In genomic region chr9:110700953-110701352, GRCh38 we compare ENCODE assay signal across 20 cellular contexts. TPM values are rescaled to one million over a fixed set of nuclear protein-coding genes. Genes with fewer than 3 reads are reported as not detected.
DNase-seq lines count a peak whose midpoint lies in the region; ATAC-seq and TF ChIP-seq lines count a peak whose summit lies in the region.
"Had no signal": no experiment of that assay in that cellular context is flagged by ENCODE, and none has a peak within 500 bp of the region (broad histone marks: within the 10 kb centered on the region; RNA-seq: fewer than 3 reads in every experiment).

No MANE protein-coding gene starts in this region.

- no peak for DNase-seq in GM23338 (ENCODE audit: low spot score)
- peak; percentile 42 for DNase-seq in RWPE1 (ENCODE audit: low spot score)
- DNase-seq in fibroblast of lung (ENCODE audit: low read depth in 2 of 2) = peak; percentile 49 to 69
- no peak for DNase-seq in thoracic aorta (ENCODE audit: low spot score)
- DNase-seq in NCI-H69 (lab: John Stamatoyannopoulos, UW) = no peak
- no peak for DNase-seq in MM.1S
- no peak for DNase-seq in T-helper 2 cell
- DNase-seq: activated CD4-positive, alpha-beta T cell treated with anti-CD3 and anti-CD28 coated beads, Interleukin-2, amount 50 U/mL, for 4 hours; activated T-cell treated with anti-CD3 and anti-CD28 coated beads, Interleukin-2, amount 50 U/mL, for 1 hour; CD4-positive, alpha-beta memory T cell; cerebellar nuclear complex; glutamatergic neuron; islet precursor cell; KG1; NCI-H446; stimulated activated CD4-positive, alpha-beta T cell treated with anti-CD3 and anti-CD28 coated beads, Interleukin-4, amount 100 ng/mL, for 1 hour; stimulated activated CD8-positive, alpha-beta memory T cell treated with anti-CD3 and anti-CD28 coated beads, Interleukin-4, amount 100 ng/mL, for 48 hours had no signal

- H3K36me3 ChIP-seq in GM23338 (ENCODE audit: insufficient read depth) (no peaks in the 10 kb centered on the region), fibroblast of lung (ENCODE audit: control insufficient read depth, insufficient read depth, low read length) (no peaks in the 10 kb centered on the region), thoracic aorta (no peaks in the 10 kb centered on the region), MM.1S (replicated peaks; ENCODE audit: insufficient read depth, low read length) (no peaks in the 10 kb centered on the region)

- H3K27me3 Mint-ChIP-seq in GM23338 (ENCODE audit: insufficient read depth, low read depth, poor library complexity) = peaks cover 2% of the 10 kb centered on the region
- H3K27me3 Mint-ChIP-seq: activated naive CD8-positive, alpha-beta T cell; CD4-positive, alpha-beta memory T cell had no signal

- H3K79me2 ChIP-seq in GM23338 (replicated peaks; ENCODE audit: insufficient read depth) = no peaks in the 10 kb centered on the region
- no peaks in the 10 kb centered on the region for H3K79me2 ChIP-seq in fibroblast of lung (ENCODE audit: control insufficient read depth, insufficient read depth, low read length)
- no peaks in the 10 kb centered on the region for H3K79me2 ChIP-seq in MM.1S (ENCODE audit: low read length)

- no peak overlapping the region for H3K9ac ChIP-seq in fibroblast of lung (ENCODE audit: insufficient read depth, low read length)
- H3K9ac ChIP-seq in MM.1S (ENCODE audit: low read length) = no peak overlapping the region

- no peaks in the 10 kb centered on the region for H3K9me3 Mint-ChIP-seq in GM23338

- no peaks in the 10 kb centered on the region for H3F3A ChIP-seq in GM23338 (replicated peaks; ENCODE audit: low read depth)
- no peaks in the 10 kb centered on the region for H3F3A ChIP-seq in MM.1S (ENCODE audit: insufficient read depth, low read length)

- H3K27me3 ChIP-seq in GM23338 (ENCODE audit: insufficient read depth) = no peaks in the 10 kb centered on the region
- no peaks in the 10 kb centered on the region for H3K27me3 ChIP-seq in fibroblast of lung (ENCODE audit: control insufficient read depth, insufficient read depth, low read length)
- H3K27me3 ChIP-seq in thoracic aorta (replicated peaks; ENCODE audit: insufficient read depth) = no peaks in the 10 kb centered on the region
- no peaks in the 10 kb centered on the region for H3K27me3 ChIP-seq in MM.1S (replicated peaks; ENCODE audit: insufficient read depth, low read length)

- H3K4me3 ChIP-seq in GM23338 = no peak overlapping the region
- no peak overlapping the region for H3K4me3 ChIP-seq in fibroblast of lung (replicated peaks in 1 of 4; ENCODE audit: control extremely low read depth in 1 of 4, insufficient read depth in 1 of 4, low read depth in 3 of 4, low read length in 4 of 4)
- H3K4me3 ChIP-seq in thoracic aorta = peak overlapping the region; percentile 8
- H3K4me3 ChIP-seq in MM.1S (ENCODE audit: low read length) = no peak overlapping the region

- H3K4me3 Mint-ChIP-seq in GM23338 = no peak overlapping the region
- H3K4me3 Mint-ChIP-seq: activated naive CD8-positive, alpha-beta T cell; CD4-positive, alpha-beta memory T cell had no signal

- POLR2A ChIA-PET in RWPE1 (lab: Yijun Ruan, JAX; ENCODE audit: low non-redundant PET) = no interaction called here

- H3K9me3 ChIP-seq in fibroblast of lung (ENCODE audit: control insufficient read depth, insufficient read depth, low read depth, low read length) (no peaks in the 10 kb centered on the region), thoracic aorta (no peaks in the 10 kb centered on the region), MM.1S (replicated peaks; ENCODE audit: insufficient read depth, low read length) (no peaks in the 10 kb centered on the region)

- ATAC-seq in GM23338 (no peak), thoracic aorta (ENCODE audit: insufficient number of reproducible peaks, low FRiP score, low read depth) (peak; percentile 42)
- ATAC-seq: sciatic nerve had no signal

- H3K9me2 ChIP-seq in GM23338 (ENCODE audit: insufficient read depth) (no peaks in the 10 kb centered on the region), MM.1S (replicated peaks; ENCODE audit: insufficient read depth, low read length) (no peaks in the 10 kb centered on the region)

- no peaks in the 10 kb centered on the region for H4K20me1 ChIP-seq in GM23338 (replicated peaks; ENCODE audit: insufficient read depth)
- no peaks in the 10 kb centered on the region for H4K20me1 ChIP-seq in fibroblast of lung (ENCODE audit: control insufficient read depth, extremely low read depth, insufficient read depth, low read length)
- no peaks in the 10 kb centered on the region for H4K20me1 ChIP-seq in MM.1S (ENCODE audit: insufficient read depth, low read length)

- CTCF ChIA-PET in RWPE1 (lab: Yijun Ruan, JAX) = interaction anchor here (0.6 kb wide), 2 partner anchors 22 to 83 kb away, joined by 3 read pairs; no protein-coding TSS in a partner anchor

- no peak overlapping the region for H3K27ac ChIP-seq in GM23338 (ENCODE audit: low read depth)
- H3K27ac ChIP-seq in RWPE1 = no peak overlapping the region
- H3K27ac ChIP-seq in fibroblast of lung (ENCODE audit: insufficient read depth, low read length) = no peak overlapping the region
- peak overlapping the region; percentile 10 to 67 for H3K27ac ChIP-seq in thoracic aorta
- H3K27ac ChIP-seq in MM.1S (ENCODE audit: low read length) = no peak overlapping the region

- TF ChIP-seq CTCF in GM23338 (conservative IDR thresholded peaks at IDR 0.05; ENCODE audit: low read depth in 2 of 2) (no peak), RWPE1 (conservative IDR thresholded peaks at IDR 0.05; ENCODE audit: low read depth) (no peak), fibroblast of lung (conservative IDR thresholded peaks at IDR 0.05 in 1 of 2, IDR thresholded peaks at IDR 0.05 in 1 of 2; ENCODE audit: low read depth in 1 of 2, low read length in 2 of 2) (no peak), thoracic aorta (IDR thresholded peaks at IDR 0.05) (no peak), MM.1S (IDR thresholded peaks at IDR 0.05; ENCODE audit: low read length) (no peak)

- H3K4me1 ChIP-seq in GM23338 (ENCODE audit: insufficient read depth) (no peaks in the 10 kb centered on the region), fibroblast of lung (ENCODE audit: control insufficient read depth, extremely low read depth, insufficient read depth, low read length) (no peaks in the 10 kb centered on the region), thoracic aorta (ENCODE audit: control insufficient read depth in 1 of 2, low read depth in 2 of 2) (peaks cover 0 to 9% of the 10 kb centered on the region in 2 donors), MM.1S (ENCODE audit: low read length) (no peaks in the 10 kb centered on the region)

- no peak overlapping the region for H3K27ac Mint-ChIP-seq in GM23338
- H3K27ac Mint-ChIP-seq: activated naive CD8-positive, alpha-beta T cell; CD4-positive, alpha-beta memory T cell had no signal

- no peaks in the 10 kb centered on the region for H3K4me1 Mint-ChIP-seq in GM23338
- H3K4me1 Mint-ChIP-seq: CD4-positive, alpha-beta memory T cell had no signal

- no peaks in the 10 kb centered on the region for H3K36me3 Mint-ChIP-seq in GM23338 (ENCODE audit: low read depth)
- H3K36me3 Mint-ChIP-seq: activated naive CD8-positive, alpha-beta T cell; CD4-positive, alpha-beta memory T cell had no signal

- H2AFZ ChIP-seq in GM23338 = peak overlapping the region; percentile 33; the same call in 1 of the 2 replicates
- H2AFZ ChIP-seq in fibroblast of lung (ENCODE audit: low read length) = no peak overlapping the region
- H2AFZ ChIP-seq in MM.1S (ENCODE audit: low read length) = no peak overlapping the region

- H3K4me2 ChIP-seq in GM23338 = no peak overlapping the region
- H3K4me2 ChIP-seq in fibroblast of lung (ENCODE audit: extremely low read depth, insufficient read depth, low read length) = no peak overlapping the region
- H3K4me2 ChIP-seq in MM.1S (ENCODE audit: low read depth, low read length) = no peak overlapping the region

TF ChIP-seq in GM23338, 12 proteins besides CTCF, POLR2A, EP300 and RAD21 (continues in another document):
- no peak for TF ChIP-seq NANOG (IDR thresholded peaks at IDR 0.05; ENCODE audit: borderline replicate concordance)
- no peak for TF ChIP-seq POLR2AphosphoS5 (IDR thresholded peaks at IDR 0.05; ENCODE audit: low read depth)
- TF ChIP-seq EZH2 (IDR thresholded peaks at IDR 0.05; ENCODE audit: low read depth, unreplicated experiment) = no peak
- TF ChIP-seq EZH2phosphoT487 (IDR thresholded peaks at IDR 0.05; ENCODE audit: unreplicated experiment) = no peak
- TF ChIP-seq REST (IDR thresholded peaks at IDR 0.05; ENCODE audit: unreplicated experiment) = no peak
- no peak for TF ChIP-seq CREB1 (CRISPR knock-in tag; IDR thresholded peaks at IDR 0.05; ENCODE audit: low read depth)
- TF ChIP-seq STAT1 (IDR thresholded peaks at IDR 0.05; ENCODE audit: unreplicated experiment) = no peak
- TF ChIP-seq ZNF331 (CRISPR knock-in tag; IDR thresholded peaks at IDR 0.05; ENCODE audit: low read depth) = no peak

RNA-seq across cellular contexts. Expression of gene MUSK, which starts 32.4 kb away (rescaled TPM):
- total RNA-seq in GM23338 (2014; rRNA removed; shearing (Covaris generic)) = not detected in 2 replicates
- polyA plus RNA-seq in GM23338 (2016; fragmentation: Nextera tagmentation; extraction: Ambion mirVana) (not detected in 2 replicates), fibroblast of lung (0.31 and 1.3 TPM in 2 replicates)
- total RNA-seq in fibroblast of lung (under 0.01 and 0.66 TPM in 2 replicates), thoracic aorta (under 1 TPM in 1 of 2 donors, not detected in 1; 0.71 TPM)
- polyA plus RNA-seq in fibroblast of lung (2012) = 0.12 and 0.70 TPM in 2 replicates
- polyA minus RNA-seq in fibroblast of lung (ENCODE audit: low replicate concordance) = 4.4 TPM in 1 of 2 replicates, not detected in the other
- total RNA-seq: CD4-positive, alpha-beta memory T cell; G401 had no signal
- polyA plus RNA-seq: CD4-positive, alpha-beta memory T cell had no signal

Comparison
In these comparisons a context has a peak if more than half of its experiments do, and no peak if none do; other contexts are left out.
1. DNase-seq: peak in RWPE1 (single experiment) and fibroblast of lung (2 of 2); none in GM23338 (single experiment), thoracic aorta (single experiment), NCI-H69 (single experiment), MM.1S (single experiment) and T-helper 2 cell (0 of 5).
2. H3K27ac ChIP-seq: peak in thoracic aorta (2 of 2); none in GM23338 (single experiment), RWPE1 (single experiment), fibroblast of lung (single experiment) and MM.1S (single experiment).